In the genomic region with DNA sequence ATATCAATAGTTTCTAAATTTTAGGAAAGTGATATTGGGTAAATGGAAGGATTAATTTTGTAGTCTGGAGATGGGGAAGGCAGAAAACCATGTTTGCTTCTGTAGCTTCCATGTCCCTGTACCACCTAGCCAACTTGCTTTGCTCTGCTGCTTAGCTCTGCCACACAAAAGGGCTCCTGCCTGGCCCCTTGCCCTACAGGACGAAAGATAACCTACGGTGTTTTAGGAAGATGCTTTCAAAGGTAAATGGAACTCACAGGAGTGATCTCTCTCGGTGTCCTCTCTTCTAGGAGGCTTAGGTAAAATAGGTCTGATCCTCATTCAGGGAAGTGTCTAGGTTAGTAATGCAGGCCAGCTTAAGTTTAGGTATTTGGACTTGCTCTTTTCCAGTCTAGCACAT, we compare ENCODE assay signal across 28 cellular contexts. TPM values are rescaled to one million over a fixed set of nuclear protein-coding genes. Genes with fewer than 3 reads are reported as not detected.
DNase-seq lines count a peak whose midpoint lies in the region; ATAC-seq and TF ChIP-seq lines count a peak whose summit lies in the region.
"Had no signal": no experiment of that assay in that cellular context is flagged by ENCODE, and none has a peak within 500 bp of the region (broad histone marks: within the 10 kb centered on the region; RNA-seq: fewer than 3 reads in every experiment).

No MANE protein-coding gene starts in this region.

- no peak for ATAC-seq in stimulated activated naive CD8-positive, alpha-beta T cell treated with anti-CD3 and anti-CD28 coated beads, Interleukin-15, amount 100 ng/mL, for 72 hours
- ATAC-seq in upper lobe of right lung = no peak
- ATAC-seq in GM21360 (IDR thresholded peaks at IDR 0.05; ENCODE audit: unreplicated experiment) = no peak
- ATAC-seq in GM21447 (IDR thresholded peaks at IDR 0.05; ENCODE audit: unreplicated experiment) = no peak
- ATAC-seq: activated CD8-positive, alpha-beta memory T cell treated with anti-CD3 and anti-CD28 coated beads, Interleukin-2, amount 10 ng/mL, durations not matched to agents 7 days and 5 days; activated T-cell treated with anti-CD3 and anti-CD28 coated beads, Interleukin-2, amount 50 U/mL, for 4 hours; CD8-positive, alpha-beta T cell; Panc1; right cardiac atrium had no signal

- H3K36me3 ChIP-seq in OCI-LY7 (ENCODE audit: insufficient read depth, low read length) (no peaks in the 10 kb centered on the region), upper lobe of right lung (no peaks in the 10 kb centered on the region)
- H3K36me3 ChIP-seq: stomach, thyroid gland had no signal

- no peaks in the 10 kb centered on the region for H3K9me3 Mint-ChIP-seq in stimulated activated naive CD8-positive, alpha-beta T cell treated with anti-CD3 and anti-CD28 coated beads, Interleukin-15, Interleukin-2, amounts not matched to agents 100 ng/mL and 50 ng/mL, for 24 hours
- no peaks in the 10 kb centered on the region for H3K9me3 Mint-ChIP-seq in stimulated activated naive CD8-positive, alpha-beta T cell treated with anti-CD3 and anti-CD28 coated beads, Interleukin-15, amount 100 ng/mL, for 72 hours
- H3K9me3 Mint-ChIP-seq in dendritic cell treated with granulocyte-macrophage colony-stimulating factor and Interleukin-4, amounts not matched to agents 40 ng/mL and 50 ng/mL, for 4 days = no peaks in the 10 kb centered on the region
- H3K9me3 Mint-ChIP-seq: activated T-cell treated with anti-CD3 and anti-CD28 coated beads, Interleukin-2, amount 50 U/mL, for 4 hours; CD8-positive, alpha-beta T cell had no signal

- H3K79me2 ChIP-seq in OCI-LY7 (ENCODE audit: insufficient read depth, low read depth, low read length) = no peaks in the 10 kb centered on the region

- H3K4me3 Mint-ChIP-seq in stimulated activated naive CD8-positive, alpha-beta T cell treated with anti-CD3 and anti-CD28 coated beads, Interleukin-15, Interleukin-2, amounts not matched to agents 100 ng/mL and 50 ng/mL, for 24 hours = no peak overlapping the region
- H3K4me3 Mint-ChIP-seq in stimulated activated naive CD8-positive, alpha-beta T cell treated with anti-CD3 and anti-CD28 coated beads, Interleukin-15, amount 100 ng/mL, for 72 hours = no peak overlapping the region
- no peak overlapping the region for H3K4me3 Mint-ChIP-seq in dendritic cell treated with granulocyte-macrophage colony-stimulating factor and Interleukin-4, amounts not matched to agents 40 ng/mL and 50 ng/mL, for 4 days
- H3K4me3 Mint-ChIP-seq: activated CD8-positive, alpha-beta memory T cell treated with anti-CD3 and anti-CD28 coated beads, Interleukin-2, amount 10 ng/mL, durations not matched to agents 7 days and 5 days; activated T-cell treated with anti-CD3 and anti-CD28 coated beads, Interleukin-2, amount 50 U/mL, for 4 hours; CD8-positive, alpha-beta T cell had no signal

- peaks cover 6% of the 10 kb centered on the region; the same call in 1 of the 2 replicates for H3K9me3 ChIP-seq in OCI-LY7 (ENCODE audit: low read length)
- H3K9me3 ChIP-seq in upper lobe of right lung = no peaks in the 10 kb centered on the region
- H3K9me3 ChIP-seq: stomach, thyroid gland had no signal

- H3K4me3 ChIP-seq in OCI-LY7 (ENCODE audit: low read depth, low read length, poor library complexity, severe bottlenecking) (no peak overlapping the region), upper lobe of right lung (no peak overlapping the region)
- H3K4me3 ChIP-seq: GM23248, smooth muscle cell, stomach, thyroid gland had no signal

- H3K4me1 Mint-ChIP-seq in stimulated activated naive CD8-positive, alpha-beta T cell treated with anti-CD3 and anti-CD28 coated beads, Interleukin-15, Interleukin-2, amounts not matched to agents 100 ng/mL and 50 ng/mL, for 24 hours (ENCODE audit: low read depth) = peaks cover 46% of the 10 kb centered on the region
- peaks cover 42% of the 10 kb centered on the region for H3K4me1 Mint-ChIP-seq in stimulated activated naive CD8-positive, alpha-beta T cell treated with anti-CD3 and anti-CD28 coated beads, Interleukin-15, amount 100 ng/mL, for 72 hours
- H3K4me1 Mint-ChIP-seq in dendritic cell treated with granulocyte-macrophage colony-stimulating factor and Interleukin-4, amounts not matched to agents 40 ng/mL and 50 ng/mL, for 4 days (ENCODE audit: low read depth) = peaks cover 27% of the 10 kb centered on the region

- H3K4me1 ChIP-seq in OCI-LY7 (ENCODE audit: insufficient read depth, low read length, poor library complexity, severe bottlenecking) (peaks cover 57% of the 10 kb centered on the region), upper lobe of right lung (no peaks in the 10 kb centered on the region)
- H3K4me1 ChIP-seq: thyroid gland had no signal

- POLR2A ChIA-PET in OCI-LY7 (lab: Charles Lee) = interaction anchor here (0.5 to 4.1 kb wide), 14 partner anchors 10 to 323 kb away, joined by 3 to 26 read pairs (median 6); partner anchors contain the start of gene DMXL1

- H2AFZ ChIP-seq in OCI-LY7 (ENCODE audit: low read length) = peak overlapping the region; percentile 93
- H2AFZ ChIP-seq: GM23248 had no signal

- TF ChIP-seq CTCF in OCI-LY7 (conservative IDR thresholded peaks at IDR 0.05; ENCODE audit: low read length) (no peak), upper lobe of right lung (IDR thresholded peaks at IDR 0.05) (no peak)

- H3K9me2 ChIP-seq in OCI-LY7 (ENCODE audit: insufficient read depth, low read length) = no peaks in the 10 kb centered on the region

- no TSS peak for BruUV-seq in OCI-LY7 (replicated peaks; lab: Mats Ljungman, UMichigan)

- CTCF ChIA-PET in OCI-LY7 (lab: Charles Lee; ENCODE audit: unreplicated experiment) = interaction anchor here (1.1 to 2.3 kb wide), 2 partner anchors 11 to 38 kb away, joined by 3 to 7 read pairs; partner anchors contain the start of gene DMXL1

- no peak for DNase-seq in stimulated activated naive CD8-positive, alpha-beta T cell treated with anti-CD3 and anti-CD28 coated beads, Interleukin-15, amount 100 ng/mL, for 72 hours
- DNase-seq in OCI-LY7 (ENCODE audit: low spot score) (peak; percentile 25), upper lobe of right lung (no peak), T1000 (lab: John Stamatoyannopoulos, UW) (no peak)
- DNase-seq: activated CD8-positive, alpha-beta memory T cell treated with anti-CD3 and anti-CD28 coated beads, Interleukin-2, amount 10 ng/mL, durations not matched to agents 7 days and 5 days; activated gamma-delta T cell; activated T-cell treated with anti-CD3 and anti-CD28 coated beads, Interleukin-2, amount 50 U/mL, for 4 hours; CD8-positive, alpha-beta T cell; central memory CD4-positive, alpha-beta T cell; DMS153; GM23248; head of caudate nucleus; NCI-H1092 treated with DMSO at 0.1 percent for 48 hours; NCI-H187 treated with DMSO at 0.1 percent for 48 hours; NCI-H2171; NCI-H510A treated with DMSO at 0.1 percent for 48 hours; right cardiac atrium; SHP77 treated with DMSO at 0.1 percent for 48 hours; stimulated activated CD4-positive, alpha-beta T cell treated with anti-CD3 and anti-CD28 coated beads, Interleukin-1b, Interleukin-23, amount 100 ng/mL, for 48 hours; stomach; T-helper 9 cell; thyroid gland had no signal

- intact Hi-C loops in OCI-LY7 (cut with micrococcal nuclease; ENCODE audit: unreplicated experiment) = no loop called here
- intact Hi-C loops in dendritic cell treated with granulocyte-macrophage colony-stimulating factor and Interleukin-4, amounts not matched to agents 40 ng/mL and 50 ng/mL, for 4 days (cut with micrococcal nuclease) = no loop called here
- intact Hi-C loops in upper lobe of right lung (cut with DNase I) = no loop called here

- H3K27ac ChIP-seq in OCI-LY7 (ENCODE audit: low read depth, low read length, poor library complexity, severe bottlenecking) (peak overlapping the region; percentile 97), upper lobe of right lung (peak overlapping the region; percentile 11)
- H3K27ac ChIP-seq: GM23248, stomach, thyroid gland had no signal

- H3K27ac Mint-ChIP-seq in stimulated activated naive CD8-positive, alpha-beta T cell treated with anti-CD3 and anti-CD28 coated beads, Interleukin-15, Interleukin-2, amounts not matched to agents 100 ng/mL and 50 ng/mL, for 24 hours = peak overlapping the region; percentile 76
- no peak overlapping the region for H3K27ac Mint-ChIP-seq in stimulated activated naive CD8-positive, alpha-beta T cell treated with anti-CD3 and anti-CD28 coated beads, Interleukin-15, amount 100 ng/mL, for 72 hours
- H3K27ac Mint-ChIP-seq in dendritic cell treated with granulocyte-macrophage colony-stimulating factor and Interleukin-4, amounts not matched to agents 40 ng/mL and 50 ng/mL, for 4 days = peak overlapping the region; percentile 18
- H3K27ac Mint-ChIP-seq: activated CD8-positive, alpha-beta memory T cell treated with anti-CD3 and anti-CD28 coated beads, Interleukin-2, amount 10 ng/mL, durations not matched to agents 7 days and 5 days; CD8-positive, alpha-beta T cell had no signal

- no peaks in the 10 kb centered on the region for H3K27me3 ChIP-seq in upper lobe of right lung
- H3K27me3 ChIP-seq: stomach, thyroid gland had no signal

- no peaks in the 10 kb centered on the region for H3K27me3 Mint-ChIP-seq in stimulated activated naive CD8-positive, alpha-beta T cell treated with anti-CD3 and anti-CD28 coated beads, Interleukin-15, Interleukin-2, amounts not matched to agents 100 ng/mL and 50 ng/mL, for 24 hours
- H3K27me3 Mint-ChIP-seq in stimulated activated naive CD8-positive, alpha-beta T cell treated with anti-CD3 and anti-CD28 coated beads, Interleukin-15, amount 100 ng/mL, for 72 hours = no peaks in the 10 kb centered on the region
- H3K27me3 Mint-ChIP-seq in dendritic cell treated with granulocyte-macrophage colony-stimulating factor and Interleukin-4, amounts not matched to agents 40 ng/mL and 50 ng/mL, for 4 days = no peaks in the 10 kb centered on the region
- H3K27me3 Mint-ChIP-seq: activated CD8-positive, alpha-beta memory T cell treated with anti-CD3 and anti-CD28 coated beads, Interleukin-2, amount 10 ng/mL, durations not matched to agents 7 days and 5 days had no signal

- H3K36me3 Mint-ChIP-seq in stimulated activated naive CD8-positive, alpha-beta T cell treated with anti-CD3 and anti-CD28 coated beads, Interleukin-15, Interleukin-2, amounts not matched to agents 100 ng/mL and 50 ng/mL, for 24 hours (ENCODE audit: low read depth) = no peaks in the 10 kb centered on the region
- H3K36me3 Mint-ChIP-seq in dendritic cell treated with granulocyte-macrophage colony-stimulating factor and Interleukin-4, amounts not matched to agents 40 ng/mL and 50 ng/mL, for 4 days (ENCODE audit: low read depth) = no peaks in the 10 kb centered on the region
- H3K36me3 Mint-ChIP-seq: CD8-positive, alpha-beta T cell had no signal

- H3K4me2 ChIP-seq in OCI-LY7 (ENCODE audit: low read length) = peak overlapping the region; percentile 74
- H3K4me2 ChIP-seq: smooth muscle cell had no signal

- no peaks in the 10 kb centered on the region for H4K20me1 ChIP-seq in OCI-LY7 (ENCODE audit: insufficient read depth, low read length)

RNA-seq across cellular contexts. Expression of gene DMXL1, which starts 37.8 kb away (rescaled TPM):
- total RNA-seq in OCI-LY7 (2014; rRNA removed; shearing (Covaris generic)) = 43.0 and 76.6 TPM in 2 replicates
- total RNA-seq in OCI-LY7 (2022) (79.4 and 86.8 TPM in 2 replicates), upper lobe of right lung (51.4 TPM)

RNA-seq across cellular contexts. Expression of gene DTWD2, which starts 44.8 kb away (rescaled TPM):
- total RNA-seq in OCI-LY7 (2014; rRNA removed; shearing (Covaris generic)) = 4.2 and 8.6 TPM in 2 replicates
- total RNA-seq in OCI-LY7 (2022) = 3.4 and 6.4 TPM in 2 replicates
- total RNA-seq in upper lobe of right lung = 8.5 TPM

Comparison
In these comparisons a context has a peak if more than half of its experiments do, and no peak if none do; other contexts are left out.
1. H3K27ac Mint-ChIP-seq: peak in stimulated activated naive CD8-positive, alpha-beta T cell treated with anti-CD3 and anti-CD28 coated beads, Interleukin-15, Interleukin-2, amounts not matched to agents 100 ng/mL and 50 ng/mL, for 24 hours (single experiment) and dendritic cell treated with granulocyte-macrophage colony-stimulating factor and Interleukin-4, amounts not matched to agents 40 ng/mL and 50 ng/mL, for 4 days (single experiment); none in stimulated activated naive CD8-positive, alpha-beta T cell treated with anti-CD3 and anti-CD28 coated beads, Interleukin-15, amount 100 ng/mL, for 72 hours (0 of 2).